Comparison of ENCODE assay signal across 1 cellular context in the genomic region with DNA sequence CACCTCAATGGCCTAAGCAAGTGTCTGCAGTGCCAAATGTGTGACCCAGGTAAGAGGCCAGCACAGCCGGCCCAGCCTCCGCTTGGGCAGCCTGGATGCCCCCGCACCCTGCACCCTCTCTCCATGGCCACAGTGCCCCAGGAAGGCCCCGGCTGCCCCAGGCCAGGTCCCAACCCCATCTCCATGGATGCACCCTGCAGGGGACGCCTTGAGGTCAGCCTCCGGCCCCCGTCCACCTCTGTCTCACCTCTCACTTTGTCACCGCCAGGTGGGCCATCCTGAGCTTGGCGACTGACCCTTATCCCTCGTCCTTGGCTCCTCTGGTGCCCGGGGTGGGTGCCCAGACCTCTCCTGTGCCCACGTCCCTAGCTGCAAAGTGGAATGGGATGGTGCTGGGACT.
TF ChIP-seq lines count a peak whose summit lies in the region.

No MANE protein-coding gene starts in this region.

TF ChIP-seq in GM12878, 131 proteins besides CTCF, POLR2A, EP300 and RAD21:
- no peak for TF ChIP-seq USF1 (IDR thresholded peaks at IDR 0.05; ENCODE audit: borderline replicate concordance, extremely low read length, insufficient read depth, low read depth, low read length)
- TF ChIP-seq ETV6 (conservative IDR thresholded peaks at IDR 0.05 in 1 of 2, IDR thresholded peaks at IDR 0.05 in 1 of 2; ENCODE audit: borderline replicate concordance in 1 of 2, low read depth in 1 of 2) = no peak
- TF ChIP-seq POLR2AphosphoS5 (IDR thresholded peaks at IDR 0.05; ENCODE audit: low read length) = no peak
- no peak for TF ChIP-seq BMI1 (IDR thresholded peaks at IDR 0.05; ENCODE audit: borderline replicate concordance)
- no peak for TF ChIP-seq ATF7 (IDR thresholded peaks at IDR 0.05; ENCODE audit: low read depth)
- no peak for TF ChIP-seq FOXK2 (IDR thresholded peaks at IDR 0.05)
